ENCODE assay signal across 17 cellular contexts in genomic region chr1:216945506-216946080, GRCh38.
"Had no signal": no experiment of that assay in that cellular context is flagged by ENCODE, and none has a peak within 500 bp of the region (broad histone marks: within the 10 kb centered on the region; RNA-seq: fewer than 3 reads in every experiment).

No MANE protein-coding gene starts in this region.

- ATAC-seq: activated CD8-positive, alpha-beta T cell treated with anti-CD3 and anti-CD28 coated beads, Interleukin-2, amount 10 ng/mL, durations not matched to agents 7 days and 5 days; effector memory CD8-positive, alpha-beta T cell; left lung; right cardiac atrium had no signal

- FAIRE-seq: bronchial epithelial cell, kidney, TTC549 had no signal

- H3K27me3 Mint-ChIP-seq: activated CD4-positive, alpha-beta T cell treated with anti-CD3 and anti-CD28 coated beads, Interleukin-2, amount 10 ng/mL, durations not matched to agents 7 days and 5 days; activated T-cell treated with anti-CD3 and anti-CD28 coated beads, Interleukin-2, amount 50 U/mL, for 24 hours; effector memory CD8-positive, alpha-beta T cell; stimulated activated naive CD8-positive, alpha-beta T cell treated with anti-CD3 and anti-CD28 coated beads, Interleukin-15, Interleukin-2, amounts not matched to agents 100 ng/mL and 50 ng/mL, for 24 hours had no signal

- H3K36me3 ChIP-seq: left lung, suprapubic skin, transverse colon, vagina had no signal

- H3K27ac ChIP-seq: left lung, suprapubic skin, transverse colon, vagina had no signal

- H3K27me3 ChIP-seq: left lung, suprapubic skin, transverse colon, vagina had no signal

- H3K4me1 ChIP-seq: left lung, suprapubic skin, transverse colon, vagina had no signal

- DNase-seq: activated CD4-positive, alpha-beta T cell treated with anti-CD3 and anti-CD28 coated beads, Interleukin-2, amount 10 ng/mL, durations not matched to agents 7 days and 5 days; activated CD8-positive, alpha-beta T cell treated with anti-CD3 and anti-CD28 coated beads, Interleukin-2, amount 10 ng/mL, durations not matched to agents 7 days and 5 days; activated naive CD4-positive, alpha-beta T cell treated with anti-CD3 and anti-CD28 coated beads, Interleukin-2, amount 50 U/mL, for 16 hours; activated T-cell treated with anti-CD3 and anti-CD28 coated beads, Interleukin-2, amount 50 U/mL, for 24 hours; aorta; effector memory CD8-positive, alpha-beta T cell; kidney; left lung; right cardiac atrium; transverse colon had no signal

- H3K4me3 Mint-ChIP-seq: activated CD4-positive, alpha-beta T cell treated with anti-CD3 and anti-CD28 coated beads, Interleukin-2, amount 10 ng/mL, durations not matched to agents 7 days and 5 days; activated CD8-positive, alpha-beta T cell treated with anti-CD3 and anti-CD28 coated beads, Interleukin-2, amount 10 ng/mL, durations not matched to agents 7 days and 5 days; activated T-cell treated with anti-CD3 and anti-CD28 coated beads, Interleukin-2, amount 50 U/mL, for 24 hours; effector memory CD8-positive, alpha-beta T cell; stimulated activated naive CD8-positive, alpha-beta T cell treated with anti-CD3 and anti-CD28 coated beads, Interleukin-15, Interleukin-2, amounts not matched to agents 100 ng/mL and 50 ng/mL, for 24 hours; T-helper 2 cell treated with Interferon-gamma antibody and Interleukin-4, amounts not matched to agents 5 μg/mL and 100 μg/mL, for 36 hours had no signal

- H3K9me3 ChIP-seq: left lung, suprapubic skin, transverse colon, vagina had no signal

- H3K27ac Mint-ChIP-seq: activated CD4-positive, alpha-beta T cell treated with anti-CD3 and anti-CD28 coated beads, Interleukin-2, amount 10 ng/mL, durations not matched to agents 7 days and 5 days; activated CD8-positive, alpha-beta T cell treated with anti-CD3 and anti-CD28 coated beads, Interleukin-2, amount 10 ng/mL, durations not matched to agents 7 days and 5 days; activated T-cell treated with anti-CD3 and anti-CD28 coated beads, Interleukin-2, amount 50 U/mL, for 24 hours; effector memory CD8-positive, alpha-beta T cell; progenitor cell of endocrine pancreas; stimulated activated naive CD8-positive, alpha-beta T cell treated with anti-CD3 and anti-CD28 coated beads, Interleukin-15, Interleukin-2, amounts not matched to agents 100 ng/mL and 50 ng/mL, for 24 hours; T-helper 2 cell treated with Interferon-gamma antibody and Interleukin-4, amounts not matched to agents 5 μg/mL and 100 μg/mL, for 36 hours had no signal

- H3K9me3 Mint-ChIP-seq: activated CD4-positive, alpha-beta T cell treated with anti-CD3 and anti-CD28 coated beads, Interleukin-2, amount 10 ng/mL, durations not matched to agents 7 days and 5 days; T-helper 2 cell treated with Interferon-gamma antibody and Interleukin-4, amounts not matched to agents 5 μg/mL and 100 μg/mL, for 36 hours had no signal

- H3K4me3 ChIP-seq: left lung, suprapubic skin, transverse colon, vagina had no signal

- H3K4me1 Mint-ChIP-seq: activated CD4-positive, alpha-beta T cell treated with anti-CD3 and anti-CD28 coated beads, Interleukin-2, amount 10 ng/mL, durations not matched to agents 7 days and 5 days had no signal
